In the genomic region with DNA sequence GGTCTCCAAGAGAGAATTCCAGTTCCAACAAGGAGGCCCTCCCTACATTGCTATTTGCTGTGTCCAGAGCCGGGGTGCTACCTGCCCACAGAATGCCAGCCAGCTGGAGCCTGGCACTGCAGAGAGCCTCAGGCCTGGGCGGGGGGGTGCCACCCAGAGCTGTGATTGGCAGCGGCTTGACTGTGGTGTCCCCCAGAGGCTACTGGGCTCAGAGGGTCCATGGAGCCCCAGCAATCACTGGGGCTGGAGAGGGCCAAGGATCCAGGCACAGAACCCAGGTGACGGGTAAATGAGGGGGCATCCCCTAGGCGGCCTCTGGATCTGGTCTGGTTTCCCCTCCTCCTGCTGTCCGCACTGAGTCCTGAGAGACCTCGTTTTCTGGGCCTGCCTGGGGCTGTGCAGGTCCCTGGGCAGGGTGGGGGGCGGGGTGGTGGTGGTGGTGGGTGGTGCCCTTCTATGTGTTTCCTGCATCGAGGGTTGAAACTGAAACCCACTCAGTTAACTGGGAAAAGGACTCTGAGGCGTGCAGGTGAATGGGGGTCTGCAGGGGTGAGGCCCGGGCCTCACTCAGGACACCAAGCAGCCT, we compare ENCODE assay signal across 17 cellular contexts. TPM values are rescaled to one million over a fixed set of nuclear protein-coding genes. Genes with fewer than 3 reads are reported as not detected.
A peak's percentile ranks its signal among the peaks of the same experiment; 100 is the strongest.
DNase-seq lines count a peak whose midpoint lies in the region; ATAC-seq and TF ChIP-seq lines count a peak whose summit lies in the region.
"Had no signal": no experiment of that assay in that cellular context is flagged by ENCODE, and none has a peak within 500 bp of the region (broad histone marks: within the 10 kb centered on the region; RNA-seq: fewer than 3 reads in every experiment).

No MANE protein-coding gene starts in this region.

- no peaks in the 10 kb centered on the region for H3K27me3 ChIP-seq in BLaER1 treated with 17β-estradiol and CSF1 and Interleukin-3, amounts not matched to agents 10 nM and 100 nM
- H3K27me3 ChIP-seq in spleen (replicated peaks in 1 of 7) = peaks cover 0 to 13% (median 0%) of the 10 kb centered on the region in 7 donors

- TF ChIP-seq CTCF in activated CD8-positive, alpha-beta T cell treated with anti-CD3 and anti-CD28 coated beads for 36 hours (IDR thresholded peaks at IDR 0.05) = no peak
- TF ChIP-seq CTCF in glutamatergic neuron (IDR thresholded peaks at IDR 0.05; ENCODE audit: partially characterized antibody, unreplicated experiment) (no peak), spleen (IDR thresholded peaks at IDR 0.05 in 8 of 11, conservative IDR thresholded peaks at IDR 0.05 in 3 of 11) (no peak)

- no peaks in the 10 kb centered on the region for H3K36me3 Mint-ChIP-seq in activated CD8-positive, alpha-beta T cell treated with anti-CD3 and anti-CD28 coated beads for 36 hours (ENCODE audit: low read depth)
- H3K36me3 Mint-ChIP-seq in activated CD8-positive, alpha-beta T cell treated with anti-CD3 and anti-CD28 coated beads, Interleukin-2, amount 10 ng/mL, durations not matched to agents 7 days and 5 days (ENCODE audit: low read depth) = no peaks in the 10 kb centered on the region
- H3K36me3 Mint-ChIP-seq in glutamatergic neuron (ENCODE audit: unreplicated experiment) = no peaks in the 10 kb centered on the region
- peaks cover 2% of the 10 kb centered on the region for H3K36me3 Mint-ChIP-seq in activated CD4-positive, alpha-beta T cell treated with anti-CD3 and anti-CD28 coated beads, Interleukin-2, amount 10 ng/mL, durations not matched to agents 24 days and 14 days (ENCODE audit: low read depth)
- H3K36me3 Mint-ChIP-seq: CD14-positive monocyte; CD8-positive, alpha-beta memory T cell had no signal

- CTCF ChIA-PET in activated CD8-positive, alpha-beta T cell treated with anti-CD3 and anti-CD28 coated beads for 36 hours (lab: Charles Lee) = no interaction called here
- CTCF ChIA-PET in activated CD8-positive, alpha-beta T cell treated with anti-CD3 and anti-CD28 coated beads, Interleukin-2, amount 10 ng/mL, durations not matched to agents 7 days and 5 days (lab: Charles Lee) = no interaction called here

- intact Hi-C loops in activated CD8-positive, alpha-beta T cell treated with anti-CD3 and anti-CD28 coated beads for 36 hours (cut with micrococcal nuclease) = no loop called here
- intact Hi-C loops in spleen (cut with DNase I; ENCODE audit: low total_unique reads) = no loop called here
- intact Hi-C loops in activated CD4-positive, alpha-beta T cell treated with anti-CD3 and anti-CD28 coated beads, Interleukin-2, amount 10 ng/mL, durations not matched to agents 24 days and 14 days (cut with micrococcal nuclease) = no loop called here

- no peaks in the 10 kb centered on the region for H3K9me3 Mint-ChIP-seq in activated CD8-positive, alpha-beta T cell treated with anti-CD3 and anti-CD28 coated beads for 36 hours
- H3K9me3 Mint-ChIP-seq in activated CD8-positive, alpha-beta T cell treated with anti-CD3 and anti-CD28 coated beads, Interleukin-2, amount 10 ng/mL, durations not matched to agents 7 days and 5 days (ENCODE audit: insufficient read depth) = no peaks in the 10 kb centered on the region
- H3K9me3 Mint-ChIP-seq in glutamatergic neuron (ENCODE audit: unreplicated experiment) = peaks cover 2% of the 10 kb centered on the region
- no peaks in the 10 kb centered on the region for H3K9me3 Mint-ChIP-seq in activated CD4-positive, alpha-beta T cell treated with anti-CD3 and anti-CD28 coated beads, Interleukin-2, amount 10 ng/mL, durations not matched to agents 24 days and 14 days
- H3K9me3 Mint-ChIP-seq: CD14-positive monocyte; CD8-positive, alpha-beta memory T cell; H9 had no signal

- POLR2A ChIA-PET in activated CD8-positive, alpha-beta T cell treated with anti-CD3 and anti-CD28 coated beads for 36 hours (lab: Charles Lee) = no interaction called here
- POLR2A ChIA-PET in activated CD8-positive, alpha-beta T cell treated with anti-CD3 and anti-CD28 coated beads, Interleukin-2, amount 10 ng/mL, durations not matched to agents 7 days and 5 days (lab: Charles Lee) = no interaction called here

- ATAC-seq in activated CD8-positive, alpha-beta T cell treated with anti-CD3 and anti-CD28 coated beads for 36 hours = peak; percentile 37
- no peak for ATAC-seq in activated CD8-positive, alpha-beta T cell treated with anti-CD3 and anti-CD28 coated beads, Interleukin-2, amount 10 ng/mL, durations not matched to agents 7 days and 5 days

- H3K4me1 ChIP-seq in BLaER1 treated with 17β-estradiol and CSF1 and Interleukin-3, amounts not matched to agents 10 nM and 100 nM = peaks cover 0 to 65% (median 39%) of the 10 kb centered on the region in 10 experiments; a peak in 15 of 20 replicates
- no peaks in the 10 kb centered on the region for H3K4me1 ChIP-seq in spleen

- TF ChIP-seq POLR2A in spleen (IDR thresholded peaks at IDR 0.05) = no peak

- H3K4me3 ChIP-seq in BLaER1 treated with 17β-estradiol and CSF1 and Interleukin-3, amounts not matched to agents 10 nM and 100 nM = no peak overlapping the region
- H3K4me3 ChIP-seq in spleen = no peak overlapping the region

- H3K36me3 ChIP-seq in BLaER1 treated with 17β-estradiol and CSF1 and Interleukin-3, amounts not matched to agents 10 nM and 100 nM = peaks cover 0 to 74% (median 36%) of the 10 kb centered on the region in 11 experiments; a peak in 12 of 22 replicates
- no peaks in the 10 kb centered on the region for H3K36me3 ChIP-seq in spleen

- H3K9ac ChIP-seq in BLaER1 treated with 17β-estradiol and CSF1 and Interleukin-3, amounts not matched to agents 10 nM and 100 nM = peak overlapping the region in 1 of 11 experiments; percentile 9; a peak in 1 of 22 replicates

- H3K27ac ChIP-seq in BLaER1 treated with 17β-estradiol and CSF1 and Interleukin-3, amounts not matched to agents 10 nM and 100 nM = no peak overlapping the region
- H3K27ac ChIP-seq in spleen = no peak overlapping the region

- 68 to 82% (median 72%) methylated on average over 6 to 11 of the region's 11 CpGs for WGBS in spleen, 5 donors

- no peaks in the 10 kb centered on the region for H3K4me1 Mint-ChIP-seq in activated CD8-positive, alpha-beta T cell treated with anti-CD3 and anti-CD28 coated beads for 36 hours (ENCODE audit: low read depth)
- no peaks in the 10 kb centered on the region for H3K4me1 Mint-ChIP-seq in activated CD8-positive, alpha-beta T cell treated with anti-CD3 and anti-CD28 coated beads, Interleukin-2, amount 10 ng/mL, durations not matched to agents 7 days and 5 days (ENCODE audit: low read depth)
- no peaks in the 10 kb centered on the region for H3K4me1 Mint-ChIP-seq in glutamatergic neuron (ENCODE audit: low read depth, unreplicated experiment)
- no peaks in the 10 kb centered on the region for H3K4me1 Mint-ChIP-seq in activated CD4-positive, alpha-beta T cell treated with anti-CD3 and anti-CD28 coated beads, Interleukin-2, amount 10 ng/mL, durations not matched to agents 24 days and 14 days
- H3K4me1 Mint-ChIP-seq: B cell; CD14-positive monocyte; CD8-positive, alpha-beta memory T cell; H9 had no signal

- H3K27ac Mint-ChIP-seq in activated CD8-positive, alpha-beta T cell treated with anti-CD3 and anti-CD28 coated beads for 36 hours = no peak overlapping the region
- no peak overlapping the region for H3K27ac Mint-ChIP-seq in activated CD8-positive, alpha-beta T cell treated with anti-CD3 and anti-CD28 coated beads, Interleukin-2, amount 10 ng/mL, durations not matched to agents 7 days and 5 days
- no peak overlapping the region for H3K27ac Mint-ChIP-seq in glutamatergic neuron (ENCODE audit: unreplicated experiment)
- H3K27ac Mint-ChIP-seq in activated CD4-positive, alpha-beta T cell treated with anti-CD3 and anti-CD28 coated beads, Interleukin-2, amount 10 ng/mL, durations not matched to agents 24 days and 14 days = no peak overlapping the region
- H3K27ac Mint-ChIP-seq: B cell; CD14-positive monocyte; CD8-positive, alpha-beta memory T cell; H9 had no signal

- peaks cover 0 to 94% (median 32%) of the 10 kb centered on the region in 11 experiments; a peak in 15 of 22 replicates for H4K20me1 ChIP-seq in BLaER1 treated with 17β-estradiol and CSF1 and Interleukin-3, amounts not matched to agents 10 nM and 100 nM

- peaks cover 2% of the 10 kb centered on the region for H3K27me3 Mint-ChIP-seq in activated CD8-positive, alpha-beta T cell treated with anti-CD3 and anti-CD28 coated beads for 36 hours
- H3K27me3 Mint-ChIP-seq in activated CD8-positive, alpha-beta T cell treated with anti-CD3 and anti-CD28 coated beads, Interleukin-2, amount 10 ng/mL, durations not matched to agents 7 days and 5 days (ENCODE audit: low read depth) = no peaks in the 10 kb centered on the region
- peaks cover 11% of the 10 kb centered on the region for H3K27me3 Mint-ChIP-seq in glutamatergic neuron (ENCODE audit: unreplicated experiment)
- no peaks in the 10 kb centered on the region for H3K27me3 Mint-ChIP-seq in activated CD4-positive, alpha-beta T cell treated with anti-CD3 and anti-CD28 coated beads, Interleukin-2, amount 10 ng/mL, durations not matched to agents 24 days and 14 days
- H3K27me3 Mint-ChIP-seq: B cell had no signal

- peak overlapping the region in 8 of 11 experiments; percentile 27 to 73 (median 58); a peak in 15 of 22 replicates for H3K4me2 ChIP-seq in BLaER1 treated with 17β-estradiol and CSF1 and Interleukin-3, amounts not matched to agents 10 nM and 100 nM

- H3K4me3 Mint-ChIP-seq in activated CD8-positive, alpha-beta T cell treated with anti-CD3 and anti-CD28 coated beads for 36 hours = no peak overlapping the region
- H3K4me3 Mint-ChIP-seq in activated CD8-positive, alpha-beta T cell treated with anti-CD3 and anti-CD28 coated beads, Interleukin-2, amount 10 ng/mL, durations not matched to agents 7 days and 5 days = no peak overlapping the region
- H3K4me3 Mint-ChIP-seq in glutamatergic neuron (ENCODE audit: unreplicated experiment) = no peak overlapping the region
- no peak overlapping the region for H3K4me3 Mint-ChIP-seq in activated CD4-positive, alpha-beta T cell treated with anti-CD3 and anti-CD28 coated beads, Interleukin-2, amount 10 ng/mL, durations not matched to agents 24 days and 14 days
- H3K4me3 Mint-ChIP-seq: B cell; CD14-positive monocyte; CD8-positive, alpha-beta memory T cell; H9 had no signal

- no peaks in the 10 kb centered on the region for H3K9me3 ChIP-seq in BLaER1 treated with 17β-estradiol and CSF1 and Interleukin-3, amounts not matched to agents 10 nM and 100 nM (replicated peaks in 1 of 11)
- H3K9me3 ChIP-seq in spleen = no peaks in the 10 kb centered on the region
- H3K9me3 ChIP-seq: Caco-2 had no signal

- DNase-seq in activated CD8-positive, alpha-beta T cell treated with anti-CD3 and anti-CD28 coated beads for 36 hours = no peak
- DNase-seq in activated CD8-positive, alpha-beta T cell treated with anti-CD3 and anti-CD28 coated beads, Interleukin-2, amount 10 ng/mL, durations not matched to agents 7 days and 5 days = no peak
- DNase-seq in glutamatergic neuron (peak; percentile 12), spleen (peak; percentile 41), KG1 (lab: John Stamatoyannopoulos, UW) (no peak), anterior cingulate cortex (lab: John Stamatoyannopoulos, UW) (no peak)
- no peak for DNase-seq in activated CD4-positive, alpha-beta T cell treated with anti-CD3 and anti-CD28 coated beads, Interleukin-2, amount 10 ng/mL, durations not matched to agents 24 days and 14 days
- DNase-seq: Caco-2, DMS53, GF-D8, GOT3, H9 had no signal

RNA-seq across cellular contexts. Expression of a gene that starts 12.6 kb away (rescaled TPM):
- total RNA-seq in activated CD8-positive, alpha-beta T cell treated with anti-CD3 and anti-CD28 coated beads for 36 hours = 10 to 100 TPM; 20.9 to 23.2 TPM
- 1 to 10 TPM; 1.2 to 2.2 TPM for total RNA-seq in activated CD8-positive, alpha-beta T cell treated with anti-CD3 and anti-CD28 coated beads, Interleukin-2, amount 10 ng/mL, durations not matched to agents 7 days and 5 days
- 402 TPM for total RNA-seq in glutamatergic neuron (ENCODE audit: unreplicated experiment)
- 1 to 10 TPM in 4 of 7 donors, under 1 TPM in 2, not detected in 1; 0.85 to 6.0 (median 1.6) TPM for total RNA-seq in spleen
- polyA plus RNA-seq in spleen = 1 to 10 TPM in 1 of 3 donors, under 1 TPM in 2; 0.55 to 1.0 (median 0.96) TPM
- total RNA-seq in activated CD4-positive, alpha-beta T cell treated with anti-CD3 and anti-CD28 coated beads, Interleukin-2, amount 10 ng/mL, durations not matched to agents 24 days and 14 days = 32.5 TPM in 2 replicates
- total RNA-seq: Caco-2, HT-29 had no signal
- polyA plus RNA-seq: CD14-positive monocyte; CD8-positive, alpha-beta memory T cell had no signal

Comparison
In these comparisons a context has a peak if more than half of its experiments do, and no peak if none do; other contexts are left out.
1. DNase-seq: peak in glutamatergic neuron (single experiment) and spleen (single experiment); none in activated CD8-positive, alpha-beta T cell treated with anti-CD3 and anti-CD28 coated beads for 36 hours (single experiment), activated CD8-positive, alpha-beta T cell treated with anti-CD3 and anti-CD28 coated beads, Interleukin-2, amount 10 ng/mL, durations not matched to agents 7 days and 5 days (single experiment), KG1 (single experiment), activated CD4-positive, alpha-beta T cell treated with anti-CD3 and anti-CD28 coated beads, Interleukin-2, amount 10 ng/mL, durations not matched to agents 24 days and 14 days (single experiment) and anterior cingulate cortex (0 of 58).
2. RNA of a gene that starts 12.6 kb away (total RNA-seq): 402 TPM in glutamatergic neuron (single experiment); 32.5 TPM in activated CD4-positive, alpha-beta T cell treated with anti-CD3 and anti-CD28 coated beads, Interleukin-2, amount 10 ng/mL, durations not matched to agents 24 days and 14 days, 20.9 to 23.2 TPM in activated CD8-positive, alpha-beta T cell treated with anti-CD3 and anti-CD28 coated beads for 36 hours, 1.2 to 2.2 TPM in activated CD8-positive, alpha-beta T cell treated with anti-CD3 and anti-CD28 coated beads, Interleukin-2, amount 10 ng/mL, durations not matched to agents 7 days and 5 days and 0.85 to 6.0 TPM in spleen; every median in the first group is over 10 times any median in the second.